In genomic region chr13:36921902-36922301, GRCh38 we compare ENCODE assay signal across 27 cellular contexts. TPM values are rescaled to one million over a fixed set of nuclear protein-coding genes. Genes with fewer than 3 reads are reported as not detected.
"Had no signal": no experiment of that assay in that cellular context is flagged by ENCODE, and none has a peak within 500 bp of the region (broad histone marks: within the 10 kb centered on the region; RNA-seq: fewer than 3 reads in every experiment).

No MANE protein-coding gene starts in this region.

- DNase-seq: activated B cell treated with CpG ODN at 0.5 μM for 24 hours; activated CD4-positive, alpha-beta T cell treated with anti-CD3 and anti-CD28 coated beads, Interleukin-2, amount 50 U/mL, for 1 hour; activated CD8-positive, alpha-beta T cell treated with anti-CD3 and anti-CD28 coated beads for 36 hours; activated T-cell treated with anti-CD3 and anti-CD28 coated beads, Interleukin-2, amount 50 U/mL, for 4 hours; dermis blood vessel endothelial cell; effector CD4-positive, alpha-beta T cell; esophagus squamous epithelium; gastrocnemius medialis; glutamatergic neuron; left ventricle myocardium inferior; mesendoderm; nephron progenitor cell; pancreas; psoas muscle; sigmoid colon; small intestine; stimulated activated CD4-positive, alpha-beta T cell treated with anti-CD3 and anti-CD28 coated beads, Interleukin-1b, Interleukin-23, amount 100 ng/mL, for 48 hours; stimulated activated CD4-positive, alpha-beta T cell treated with anti-CD3 and anti-CD28 coated beads, Interleukin-4, amount 100 ng/mL, for 4 hours; stimulated activated CD8-positive, alpha-beta memory T cell treated with anti-CD3 and anti-CD28 coated beads, Interleukin-4, amount 100 ng/mL, for 48 hours; stomach; T-helper 2 cell; tibial artery had no signal

- H3K4me3 Mint-ChIP-seq: activated B cell treated with CpG ODN at 0.5 μM for 24 hours; activated CD8-positive, alpha-beta T cell treated with anti-CD3 and anti-CD28 coated beads for 36 hours; activated T-cell treated with anti-CD3 and anti-CD28 coated beads, Interleukin-2, amount 50 U/mL, for 4 hours; stimulated activated memory B cell treated with anti-CD40 and anti-IgM and Interleukin-4, amounts not matched to agents 10 μg/mL and 1 μg/mL and 100 μg/mL, for 72 hours had no signal

- H3K4me3 ChIP-seq: esophagus squamous epithelium, gastrocnemius medialis, left ventricle myocardium inferior, lung, pancreas, psoas muscle, sigmoid colon, stomach, tibial artery had no signal

- ATAC-seq: activated CD8-positive, alpha-beta T cell treated with anti-CD3 and anti-CD28 coated beads for 36 hours; activated naive CD4-positive, alpha-beta T cell treated with anti-CD3 and anti-CD28 coated beads, Interleukin-2, amount 50 U/mL, for 72 hours; activated T-cell treated with anti-CD3 and anti-CD28 coated beads, Interleukin-2, amount 50 U/mL, for 4 hours; gastrocnemius medialis; pancreas; psoas muscle; stimulated activated memory B cell treated with anti-CD40 and anti-IgM and Interleukin-4, amounts not matched to agents 10 μg/mL and 1 μg/mL and 100 μg/mL, for 72 hours had no signal

- H3K27ac Mint-ChIP-seq: activated B cell treated with CpG ODN at 0.5 μM for 24 hours; activated CD8-positive, alpha-beta T cell treated with anti-CD3 and anti-CD28 coated beads for 36 hours; activated naive CD4-positive, alpha-beta T cell treated with anti-CD3 and anti-CD28 coated beads, Interleukin-2, amount 50 U/mL, for 72 hours; activated T-helper 2 cell treated with anti-CD3 and anti-CD28 coated beads, Interferon-gamma antibody, Interleukin-2, Interleukin-4, amounts not matched to agents 10 μg/mL and 5 μg/mL and 100 μg/mL, durations not matched to agents 14 hours and 24 hours and 36 hours; nephron progenitor cell; stimulated activated memory B cell treated with anti-CD40 and anti-IgM and Interleukin-4, amounts not matched to agents 10 μg/mL and 1 μg/mL and 100 μg/mL, for 72 hours had no signal

- H3K27me3 ChIP-seq: gastrocnemius medialis, sigmoid colon, tibial artery had no signal

- H3K27ac ChIP-seq: epithelial cell of prostate, esophagus squamous epithelium, gastrocnemius medialis, left ventricle myocardium inferior, pancreas, psoas muscle had no signal

- H3K9me3 ChIP-seq: esophagus squamous epithelium, gastrocnemius medialis, left ventricle myocardium inferior, pancreas, psoas muscle, sigmoid colon, stomach, tibial artery had no signal

- H3K9me3 Mint-ChIP-seq: activated B cell treated with CpG ODN at 0.5 μM for 24 hours; activated CD8-positive, alpha-beta T cell treated with anti-CD3 and anti-CD28 coated beads for 36 hours; activated naive CD4-positive, alpha-beta T cell treated with anti-CD3 and anti-CD28 coated beads, Interleukin-2, amount 50 U/mL, for 72 hours; activated T-cell treated with anti-CD3 and anti-CD28 coated beads, Interleukin-2, amount 50 U/mL, for 4 hours; activated T-helper 2 cell treated with anti-CD3 and anti-CD28 coated beads, Interferon-gamma antibody, Interleukin-2, Interleukin-4, amounts not matched to agents 10 μg/mL and 5 μg/mL and 100 μg/mL, durations not matched to agents 14 hours and 24 hours and 36 hours; nephron progenitor cell; stimulated activated memory B cell treated with anti-CD40 and anti-IgM and Interleukin-4, amounts not matched to agents 10 μg/mL and 1 μg/mL and 100 μg/mL, for 72 hours had no signal

- H3K36me3 ChIP-seq: esophagus squamous epithelium, gastrocnemius medialis, left ventricle myocardium inferior, pancreas, sigmoid colon, stomach, tibial artery had no signal

- H3K4me1 ChIP-seq: pancreas had no signal

RNA-seq across cellular contexts. Expression of gene SMAD9, which starts 1.9 kb away (rescaled TPM):
- total RNA-seq: activated B cell treated with CpG ODN at 0.5 μM for 24 hours; activated T-cell treated with anti-CD3 and anti-CD28 coated beads, Interleukin-2, amount 50 U/mL, for 4 hours; activated T-helper 2 cell treated with anti-CD3 and anti-CD28 coated beads, Interferon-gamma antibody, Interleukin-2, Interleukin-4, amounts not matched to agents 10 μg/mL and 5 μg/mL and 100 μg/mL, durations not matched to agents 14 hours and 24 hours and 36 hours had no signal
